In the genomic region with DNA sequence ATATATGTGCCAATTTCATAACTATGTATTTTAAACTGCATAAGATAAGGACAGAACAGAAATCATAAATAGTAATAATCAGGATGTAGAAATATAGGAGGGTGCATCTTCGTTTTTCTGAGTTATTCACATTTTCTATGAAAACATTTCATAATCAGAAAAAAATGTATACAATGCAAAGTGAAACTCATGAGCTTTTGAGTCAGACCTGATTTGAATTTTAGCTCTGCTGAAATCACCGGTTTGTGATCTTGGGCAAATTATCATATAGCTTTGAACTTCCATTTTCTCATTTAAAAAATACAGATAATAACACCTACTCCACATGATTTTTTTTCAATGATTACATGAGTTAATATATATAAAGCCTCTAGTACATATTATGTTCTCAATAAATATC, we compare ENCODE assay signal across 18 cellular contexts.
A peak's percentile ranks its signal among the peaks of the same experiment; 100 is the strongest.
DNase-seq lines count a peak whose midpoint lies in the region; ATAC-seq and TF ChIP-seq lines count a peak whose summit lies in the region.
"Had no signal": no experiment of that assay in that cellular context is flagged by ENCODE, and none has a peak within 500 bp of the region (broad histone marks: within the 10 kb centered on the region; RNA-seq: fewer than 3 reads in every experiment).

No MANE protein-coding gene starts in this region.

- TF ChIP-seq CTCF in osteoblast (IDR thresholded peaks at IDR 0.05; ENCODE audit: extremely low read depth, low read depth, low read length): no peak

- no peaks in the 10 kb centered on the region for H3K9me3 ChIP-seq in osteoblast (ENCODE audit: low read depth, low read length)

- no peak overlapping the region for H3K27ac ChIP-seq in ACC112 (ENCODE audit: low read depth, low read length)
- H3K27ac ChIP-seq in osteoblast (ENCODE audit: low read depth, low read length): no peak overlapping the region
- H3K27ac ChIP-seq: HL-60 had no signal

- no peak overlapping the region for H3K4me2 ChIP-seq in osteoblast (ENCODE audit: insufficient read depth, low read length)

- no peak for ATAC-seq in HG02759 (IDR thresholded peaks at IDR 0.05; ENCODE audit: unreplicated experiment)
- ATAC-seq: K562 had no signal

- H4K20me1 ChIP-seq in osteoblast (ENCODE audit: insufficient read depth, low read length): no peaks in the 10 kb centered on the region

- H3K79me2 ChIP-seq in ACC112 (ENCODE audit: control insufficient read depth, insufficient read depth, low read length, unreplicated experiment) (no peaks in the 10 kb centered on the region), osteoblast (ENCODE audit: insufficient read depth, low read length) (no peaks in the 10 kb centered on the region)

- H3K27me3 ChIP-seq in ACC112 (ENCODE audit: insufficient read depth, low read length) (no peaks in the 10 kb centered on the region), osteoblast (ENCODE audit: insufficient read depth, low read length) (no peaks in the 10 kb centered on the region)

- peaks cover 17% of the 10 kb centered on the region for H3K4me1 ChIP-seq in ACC112 (ENCODE audit: control insufficient read depth, insufficient read depth, low read length, unreplicated experiment)
- H3K4me1 ChIP-seq in osteoblast (ENCODE audit: insufficient read depth, low read length): no peaks in the 10 kb centered on the region

- DNase-seq in HCEC 1CT (peak; percentile 25), amniotic epithelial cell (ENCODE audit: low read depth) (peak; percentile 65), fibroblast of peridontal ligament (ENCODE audit: extremely low read depth) (peak; percentile 21), osteoblast (ENCODE audit: insufficient read length, low spot score, missing footprints) (no peak)
- no peak for DNase-seq in activated CD4-positive, alpha-beta T cell treated with anti-CD3 and anti-CD28 coated beads for 1 hour
- DNase-seq in stimulated activated CD4-positive, alpha-beta T cell treated with anti-CD3 and anti-CD28 coated beads, Interleukin-4, amount 100 ng/mL, for 24 hours: no peak
- DNase-seq: 8988T; CD4-positive, alpha-beta memory T cell; HFFc6; NCI-H1048; NCI-H146; NCI-H2081; NCI-H510A; NCI-H774 had no signal

- peak overlapping the region; percentile 20 for H2AFZ ChIP-seq in ACC112 (ENCODE audit: low read length, unreplicated experiment)
- no peak overlapping the region for H2AFZ ChIP-seq in osteoblast (ENCODE audit: low read length)

- H3K36me3 ChIP-seq in ACC112 (ENCODE audit: insufficient read depth, low read length): no peaks in the 10 kb centered on the region
- H3K36me3 ChIP-seq in osteoblast (ENCODE audit: insufficient read depth, low read length): no peaks in the 10 kb centered on the region

- no peak overlapping the region for H3K4me3 ChIP-seq in ACC112 (ENCODE audit: low read depth, low read length)
- no peak overlapping the region for H3K4me3 ChIP-seq in osteoblast (ENCODE audit: insufficient read depth, low read length)
- H3K4me3 ChIP-seq: K562 had no signal

Comparison
In these comparisons a context has a peak if more than half of its experiments do, and no peak if none do; other contexts are left out.
1. DNase-seq: peak in HCEC 1CT (single experiment), amniotic epithelial cell (single experiment) and fibroblast of peridontal ligament (single experiment); none in activated CD4-positive, alpha-beta T cell treated with anti-CD3 and anti-CD28 coated beads for 1 hour (single experiment), osteoblast (single experiment) and stimulated activated CD4-positive, alpha-beta T cell treated with anti-CD3 and anti-CD28 coated beads, Interleukin-4, amount 100 ng/mL, for 24 hours (single experiment).